In genomic region chr12:120161852-120162251, GRCh38 we compare ENCODE assay signal across 18 cellular contexts. TPM values are rescaled to one million over a fixed set of nuclear protein-coding genes. Genes with fewer than 3 reads are reported as not detected.
DNase-seq lines count a peak whose midpoint lies in the region; ATAC-seq lines count a peak whose summit lies in the region.
"Had no signal": no experiment of that assay in that cellular context is flagged by ENCODE, and none has a peak within 500 bp of the region (broad histone marks: within the 10 kb centered on the region; RNA-seq: fewer than 3 reads in every experiment).

No MANE protein-coding gene starts in this region.

- no peak overlapping the region for H3K18ac ChIP-seq in neuronal stem cell (ENCODE audit: low read length)

- H2BK12ac ChIP-seq in neuronal stem cell (ENCODE audit: low read length) = no peak overlapping the region

- H4K91ac ChIP-seq in neuronal stem cell (ENCODE audit: low read depth, low read length, poor library complexity) = no peak overlapping the region

- H3K27ac ChIP-seq in neuronal stem cell (replicated peaks; ENCODE audit: low read length) = no peak overlapping the region
- H3K27ac ChIP-seq: 22Rv1, A549, BLaER1, GM23248 had no signal

- H3K4me1 ChIP-seq in neuronal stem cell (ENCODE audit: control insufficient read depth in 2 of 2, insufficient read depth in 1 of 2, low read depth in 1 of 2, low read length in 2 of 2) = no peaks in the 10 kb centered on the region
- H3K4me1 ChIP-seq: A549, HAP-1 had no signal

- no peak overlapping the region for H2AK5ac ChIP-seq in neuronal stem cell (ENCODE audit: low read depth, low read length)

- no peak overlapping the region for H2BK120ac ChIP-seq in neuronal stem cell (ENCODE audit: low read depth, low read length)

- H3K4me3 Mint-ChIP-seq in activated naive CD8-positive, alpha-beta T cell treated with anti-CD3 and anti-CD28 coated beads for 36 hours = no peak overlapping the region
- no peak overlapping the region for H3K4me3 Mint-ChIP-seq in activated naive CD8-positive, alpha-beta T cell treated with anti-CD3 and anti-CD28 coated beads, Interleukin-2, amount 50 U/mL, for 24 hours
- no peak overlapping the region for H3K4me3 Mint-ChIP-seq in activated T-helper 17 cell treated with anti-CD3 and anti-CD28 coated beads, Interleukin-2, amount 50 U/mL, for 72 hours
- H3K4me3 Mint-ChIP-seq: CD14-positive monocyte; CD4-positive, alpha-beta memory T cell had no signal

- H3K9me3 Mint-ChIP-seq in activated naive CD8-positive, alpha-beta T cell treated with anti-CD3 and anti-CD28 coated beads for 36 hours = no peaks in the 10 kb centered on the region
- H3K9me3 Mint-ChIP-seq in activated naive CD8-positive, alpha-beta T cell treated with anti-CD3 and anti-CD28 coated beads, Interleukin-2, amount 50 U/mL, for 24 hours = no peaks in the 10 kb centered on the region
- no peaks in the 10 kb centered on the region for H3K9me3 Mint-ChIP-seq in activated T-helper 17 cell treated with anti-CD3 and anti-CD28 coated beads, Interleukin-2, amount 50 U/mL, for 72 hours
- H3K9me3 Mint-ChIP-seq: CD14-positive monocyte; CD4-positive, alpha-beta memory T cell had no signal

- peak overlapping the region; percentile 34 for H3K27ac Mint-ChIP-seq in activated naive CD8-positive, alpha-beta T cell treated with anti-CD3 and anti-CD28 coated beads for 36 hours
- H3K27ac Mint-ChIP-seq in activated naive CD8-positive, alpha-beta T cell treated with anti-CD3 and anti-CD28 coated beads, Interleukin-2, amount 50 U/mL, for 24 hours = no peak overlapping the region
- peak overlapping the region; percentile 12 for H3K27ac Mint-ChIP-seq in activated T-helper 17 cell treated with anti-CD3 and anti-CD28 coated beads, Interleukin-2, amount 50 U/mL, for 72 hours
- H3K27ac Mint-ChIP-seq: CD14-positive monocyte had no signal

- H3K23ac ChIP-seq in neuronal stem cell (ENCODE audit: low read depth, low read length, poor library complexity) = peak overlapping the region; percentile 76

- no peak for ATAC-seq in activated naive CD8-positive, alpha-beta T cell treated with anti-CD3 and anti-CD28 coated beads, Interleukin-2, amount 50 U/mL, for 24 hours
- ATAC-seq in activated T-helper 17 cell treated with anti-CD3 and anti-CD28 coated beads, Interleukin-2, amount 50 U/mL, for 72 hours (replicated peaks) = no peak
- ATAC-seq: A549 had no signal

- H3K27me3 ChIP-seq in neuronal stem cell (ENCODE audit: control insufficient read depth in 3 of 3, insufficient read depth in 3 of 3, low read depth in 1 of 3, low read length in 3 of 3) = no peaks in the 10 kb centered on the region
- H3K27me3 ChIP-seq: BLaER1 had no signal

- H3K4me3 ChIP-seq in neuronal stem cell (ENCODE audit: low read length in 2 of 2) = no peak overlapping the region
- H3K4me3 ChIP-seq: A549, BLaER1, GM23248, HAP-1 had no signal

- H2BK15ac ChIP-seq in neuronal stem cell (ENCODE audit: low read length) = no peak overlapping the region

- H3K27me3 Mint-ChIP-seq in activated naive CD8-positive, alpha-beta T cell treated with anti-CD3 and anti-CD28 coated beads for 36 hours = no peaks in the 10 kb centered on the region
- H3K27me3 Mint-ChIP-seq in activated naive CD8-positive, alpha-beta T cell treated with anti-CD3 and anti-CD28 coated beads, Interleukin-2, amount 50 U/mL, for 24 hours = no peaks in the 10 kb centered on the region
- no peaks in the 10 kb centered on the region for H3K27me3 Mint-ChIP-seq in activated T-helper 17 cell treated with anti-CD3 and anti-CD28 coated beads, Interleukin-2, amount 50 U/mL, for 72 hours
- H3K27me3 Mint-ChIP-seq: CD4-positive, alpha-beta memory T cell had no signal

- no peaks in the 10 kb centered on the region for H3K79me1 ChIP-seq in neuronal stem cell (ENCODE audit: low read depth, low read length)

- H3K4ac ChIP-seq in neuronal stem cell (ENCODE audit: low read length) = no peak overlapping the region

- H3K36me3 Mint-ChIP-seq in activated naive CD8-positive, alpha-beta T cell treated with anti-CD3 and anti-CD28 coated beads for 36 hours = peaks cover 16% of the 10 kb centered on the region
- peaks cover 51% of the 10 kb centered on the region for H3K36me3 Mint-ChIP-seq in activated naive CD8-positive, alpha-beta T cell treated with anti-CD3 and anti-CD28 coated beads, Interleukin-2, amount 50 U/mL, for 24 hours (ENCODE audit: low read depth)
- peaks cover 93% of the 10 kb centered on the region for H3K36me3 Mint-ChIP-seq in activated T-helper 17 cell treated with anti-CD3 and anti-CD28 coated beads, Interleukin-2, amount 50 U/mL, for 72 hours (ENCODE audit: low read depth)

- H4K8ac ChIP-seq in neuronal stem cell (ENCODE audit: low read depth, low read length) = no peak overlapping the region

- H3K4me2 ChIP-seq in neuronal stem cell (ENCODE audit: insufficient read depth, low read length, poor library complexity, severe bottlenecking) = no peak overlapping the region
- H3K4me2 ChIP-seq: A549, BLaER1 had no signal

- no peak for DNase-seq in activated naive CD8-positive, alpha-beta T cell treated with anti-CD3 and anti-CD28 coated beads for 36 hours
- DNase-seq in activated naive CD8-positive, alpha-beta T cell treated with anti-CD3 and anti-CD28 coated beads, Interleukin-2, amount 50 U/mL, for 24 hours = no peak
- DNase-seq in neuronal stem cell (ENCODE audit: low spot score) (no peak), mesenteric fat pad (ENCODE audit: low spot score) (no peak)
- DNase-seq in stimulated activated naive CD4-positive, alpha-beta T cell (lab: John Stamatoyannopoulos, UW) = no peak
- no peak for DNase-seq in stimulated activated CD4-positive, alpha-beta T cell treated with anti-CD3 and anti-CD28 coated beads, Interleukin-2, amount 100 ng/mL, for 48 hours
- DNase-seq: CD4-positive, alpha-beta memory T cell; DMS153; DMS79; GF-D8; GM23248; KBM-7 had no signal

- no peak overlapping the region for H3K9ac ChIP-seq in neuronal stem cell (ENCODE audit: low read depth, low read length, poor library complexity)
- H3K9ac ChIP-seq: BLaER1, GM23248 had no signal

- H3K36me3 ChIP-seq in neuronal stem cell (replicated peaks in 1 of 2; ENCODE audit: control insufficient read depth in 2 of 2, insufficient read depth in 2 of 2, low read length in 2 of 2) = peaks cover 68 to 87% of the 10 kb centered on the region in 2 donors

- no peaks in the 10 kb centered on the region for H3K9me3 ChIP-seq in neuronal stem cell (replicated peaks in 1 of 2; ENCODE audit: control insufficient read depth in 2 of 2, insufficient read depth in 1 of 2, low read depth in 1 of 2, low read length in 2 of 2)
- H3K9me3 ChIP-seq: A549, BLaER1, HAP-1 had no signal

- WGBS in neuronal stem cell (ENCODE audit: extremely low coverage in 2 of 2, insufficient read length in 2 of 2, insufficient replicate concordance in 1 of 2), 2 donors = no CpG with 5 or more reads among the region's 11 CpGs

- H2AFZ ChIP-seq in neuronal stem cell (ENCODE audit: low read length) = no peak overlapping the region
- H2AFZ ChIP-seq: GM23248 had no signal

- no peak overlapping the region for H2BK5ac ChIP-seq in neuronal stem cell (ENCODE audit: low read length)

- H3K14ac ChIP-seq in neuronal stem cell (ENCODE audit: low read length) = no peak overlapping the region

- no peaks in the 10 kb centered on the region for H3K4me1 Mint-ChIP-seq in activated naive CD8-positive, alpha-beta T cell treated with anti-CD3 and anti-CD28 coated beads for 36 hours
- H3K4me1 Mint-ChIP-seq in activated naive CD8-positive, alpha-beta T cell treated with anti-CD3 and anti-CD28 coated beads, Interleukin-2, amount 50 U/mL, for 24 hours = no peaks in the 10 kb centered on the region
- H3K4me1 Mint-ChIP-seq in activated T-helper 17 cell treated with anti-CD3 and anti-CD28 coated beads, Interleukin-2, amount 50 U/mL, for 72 hours = no peaks in the 10 kb centered on the region
- H3K4me1 Mint-ChIP-seq: CD14-positive monocyte; CD4-positive, alpha-beta memory T cell had no signal

RNA-seq across cellular contexts. Expression of gene GCN1, which starts 32.7 kb away (rescaled TPM):
- total RNA-seq in activated naive CD8-positive, alpha-beta T cell treated with anti-CD3 and anti-CD28 coated beads for 36 hours = 100 to 1,000 TPM; 143 to 146 TPM
- total RNA-seq in activated T-helper 17 cell treated with anti-CD3 and anti-CD28 coated beads, Interleukin-2, amount 50 U/mL, for 72 hours = 100 to 1,000 TPM in 1 of 2 donors, 10 to 100 TPM in 1; 94.4 to 177 TPM
- 20.7 TPM for polyA plus RNA-seq in neuronal stem cell (2013, experiment 1 of 2)
- 19.8 TPM for polyA plus RNA-seq in neuronal stem cell (2013, experiment 2 of 2)
- 97.0 TPM for total RNA-seq in mesenteric fat pad

RNA-seq across cellular contexts. Expression of gene RPLP0, which starts 39.1 kb away (rescaled TPM):
- 1,000 to 10,000 TPM; 3,852 to 4,173 TPM for total RNA-seq in activated naive CD8-positive, alpha-beta T cell treated with anti-CD3 and anti-CD28 coated beads for 36 hours
- 1,000 to 10,000 TPM; 3,687 to 4,380 TPM for total RNA-seq in activated T-helper 17 cell treated with anti-CD3 and anti-CD28 coated beads, Interleukin-2, amount 50 U/mL, for 72 hours
- 4,689 TPM for polyA plus RNA-seq in neuronal stem cell (2013, experiment 1 of 2)
- polyA plus RNA-seq in neuronal stem cell (2013, experiment 2 of 2) = 4,697 TPM
- 1,415 TPM for total RNA-seq in mesenteric fat pad

RNA-seq across cellular contexts. Expression of gene RAB35, which starts 45.3 kb away (rescaled TPM):
- 10 to 100 TPM; 53.8 to 54.3 TPM for total RNA-seq in activated naive CD8-positive, alpha-beta T cell treated with anti-CD3 and anti-CD28 coated beads for 36 hours
- 10 to 100 TPM; 43.8 to 76.4 TPM for total RNA-seq in activated T-helper 17 cell treated with anti-CD3 and anti-CD28 coated beads, Interleukin-2, amount 50 U/mL, for 72 hours
- 26.6 TPM for polyA plus RNA-seq in neuronal stem cell (2013, experiment 1 of 2)
- polyA plus RNA-seq in neuronal stem cell (2013, experiment 2 of 2) = 25.6 TPM
- 62.4 TPM for total RNA-seq in mesenteric fat pad
